9 cellular contexts compared by ENCODE assay signal in genomic region chr6:56757585-56757984, GRCh38.
DNase-seq lines count a peak whose midpoint lies in the region; ATAC-seq and TF ChIP-seq lines count a peak whose summit lies in the region.
"Had no signal": no experiment of that assay in that cellular context is flagged by ENCODE, and none has a peak within 500 bp of the region (broad histone marks: within the 10 kb centered on the region; RNA-seq: fewer than 3 reads in every experiment).

No MANE protein-coding gene starts in this region.

- H3K4me1 ChIP-seq in mucosa of stomach (ENCODE audit: control insufficient read depth, insufficient read depth, low read length) = peaks cover 32% of the 10 kb centered on the region
- H3K4me1 ChIP-seq in CD8-positive, alpha-beta T cell (ENCODE audit: insufficient read depth, low read length) = no peaks in the 10 kb centered on the region

- no peaks in the 10 kb centered on the region for H3K9me3 Mint-ChIP-seq in chondrocyte (ENCODE audit: low read depth)
- no peaks in the 10 kb centered on the region for H3K9me3 Mint-ChIP-seq in CD8-positive, alpha-beta T cell
- H3K9me3 Mint-ChIP-seq: stimulated activated naive CD8-positive, alpha-beta T cell treated with anti-CD3 and anti-CD28 coated beads, Interleukin-15, Interleukin-2, amounts not matched to agents 100 ng/mL and 50 ng/mL, for 24 hours had no signal

- no peak overlapping the region for H3K4me3 ChIP-seq in mucosa of stomach (ENCODE audit: low read length)
- H3K4me3 ChIP-seq in CD8-positive, alpha-beta T cell (ENCODE audit: low read depth, low read length) = no peak overlapping the region

- CTCF ChIA-PET in CD8-positive, alpha-beta T cell (lab: Charles Lee) = interaction anchor here (1.0 kb wide), 1 partner anchor 25 kb away, joined by 3 read pairs; no protein-coding TSS in a partner anchor

- peak; percentile 69 for TF ChIP-seq CTCF in chondrocyte (IDR thresholded peaks at IDR 0.05)
- TF ChIP-seq CTCF in GM20000 (IDR thresholded peaks at IDR 0.05; ENCODE audit: extremely low read depth, missing control alignments) = no peak
- TF ChIP-seq CTCF in CD8-positive, alpha-beta T cell (IDR thresholded peaks at IDR 0.05) = no peak

- no peaks in the 10 kb centered on the region for H3K27me3 ChIP-seq in mucosa of stomach (ENCODE audit: control insufficient read depth, insufficient read depth, low read length)
- H3K27me3 ChIP-seq in CD8-positive, alpha-beta T cell (ENCODE audit: insufficient read depth, low read length) = no peaks in the 10 kb centered on the region

- H3K4me1 Mint-ChIP-seq in chondrocyte (ENCODE audit: low read depth) = peaks cover 52% of the 10 kb centered on the region
- H3K4me1 Mint-ChIP-seq in CD8-positive, alpha-beta T cell (ENCODE audit: low read depth) = no peaks in the 10 kb centered on the region

- no peak overlapping the region for H3K27ac ChIP-seq in CD8-positive, alpha-beta T cell (ENCODE audit: low read depth, low read length)

- peak; percentile 34 for ATAC-seq in HG03159 (IDR thresholded peaks at IDR 0.05; ENCODE audit: unreplicated experiment)
- no peak for ATAC-seq in HG03460 (IDR thresholded peaks at IDR 0.05; ENCODE audit: unreplicated experiment)
- ATAC-seq in CD8-positive, alpha-beta T cell = no peak

- H3K9ac ChIP-seq in mucosa of stomach (ENCODE audit: low read length) = peak overlapping the region; percentile 22

- H3K4me3 Mint-ChIP-seq in chondrocyte (ENCODE audit: unreplicated experiment) = no peak overlapping the region
- no peak overlapping the region for H3K4me3 Mint-ChIP-seq in CD8-positive, alpha-beta T cell
- H3K4me3 Mint-ChIP-seq: stimulated activated naive CD8-positive, alpha-beta T cell treated with anti-CD3 and anti-CD28 coated beads, Interleukin-15, Interleukin-2, amounts not matched to agents 100 ng/mL and 50 ng/mL, for 24 hours had no signal

- peak; percentile 62 for DNase-seq in Daoy (ENCODE audit: low read depth)
- no peak for DNase-seq in chondrocyte (ENCODE audit: low spot score)
- DNase-seq in GM20000 (ENCODE audit: low spot score) = no peak
- DNase-seq in NCI-H345 (lab: John Stamatoyannopoulos, UW) = no peak
- DNase-seq in CD8-positive, alpha-beta T cell = no peak

- no peaks in the 10 kb centered on the region for H3K36me3 Mint-ChIP-seq in chondrocyte (ENCODE audit: low read depth)
- H3K36me3 Mint-ChIP-seq in CD8-positive, alpha-beta T cell = no peaks in the 10 kb centered on the region

- H3K9me3 ChIP-seq in mucosa of stomach (ENCODE audit: control insufficient read depth, low read length) = no peaks in the 10 kb centered on the region
- no peaks in the 10 kb centered on the region for H3K9me3 ChIP-seq in CD8-positive, alpha-beta T cell (ENCODE audit: low read length)

- peak overlapping the region; percentile 43 for H3K27ac Mint-ChIP-seq in chondrocyte (ENCODE audit: unreplicated experiment)
- H3K27ac Mint-ChIP-seq in CD8-positive, alpha-beta T cell = no peak overlapping the region
- H3K27ac Mint-ChIP-seq: stimulated activated naive CD8-positive, alpha-beta T cell treated with anti-CD3 and anti-CD28 coated beads, Interleukin-15, Interleukin-2, amounts not matched to agents 100 ng/mL and 50 ng/mL, for 24 hours had no signal

- POLR2A ChIA-PET in CD8-positive, alpha-beta T cell (lab: Charles Lee) = no interaction called here

- intact Hi-C loops in CD8-positive, alpha-beta T cell (cut with DNase I, micrococcal nuclease) = no loop called here

- H3K36me3 ChIP-seq in mucosa of stomach (ENCODE audit: control insufficient read depth, insufficient read depth, low read length) = no peaks in the 10 kb centered on the region
- H3K36me3 ChIP-seq in CD8-positive, alpha-beta T cell (ENCODE audit: insufficient read depth, low read length) = no peaks in the 10 kb centered on the region

- H3K27me3 Mint-ChIP-seq in chondrocyte (ENCODE audit: low read depth) = no peaks in the 10 kb centered on the region
- peaks cover 3% of the 10 kb centered on the region for H3K27me3 Mint-ChIP-seq in CD8-positive, alpha-beta T cell (ENCODE audit: low read depth)
